ENCODE assay signal across 26 cellular contexts in genomic region chr16:35150805-35151312, GRCh38.
"Had no signal": no experiment of that assay in that cellular context is flagged by ENCODE, and none has a peak within 500 bp of the region (broad histone marks: within the 10 kb centered on the region; RNA-seq: fewer than 3 reads in every experiment).

No MANE protein-coding gene starts in this region.

- ATAC-seq: heart right ventricle; lower lobe of right lung; mucosa of descending colon; naive thymus-derived CD4-positive, alpha-beta T cell; natural killer cell treated with Interleukin-12 subunit alpha and Interleukin-12 subunit beta and Interleukin-15 and Interleukin-18, amount 100 ng/mL, for 72 hours; pancreas; right cardiac atrium; sciatic nerve; stimulated activated naive B cell treated with anti-CD40 and anti-IgM and Interleukin-4, amounts not matched to agents 10 μg/mL and 1 μg/mL and 100 μg/mL, for 72 hours; stimulated activated naive CD8-positive, alpha-beta T cell treated with anti-CD3 and anti-CD28 coated beads, Interleukin-15, Interleukin-2, amounts not matched to agents 100 U/mL and 50 U/mL, for 24 hours had no signal

- H3K4me1 Mint-ChIP-seq: mesothelial cell of epicardium; naive thymus-derived CD4-positive, alpha-beta T cell; stimulated activated naive B cell treated with anti-CD40 and anti-IgM and Interleukin-4, amounts not matched to agents 10 μg/mL and 1 μg/mL and 100 μg/mL, for 72 hours had no signal

- DNase-seq: heart right ventricle; islet precursor cell; mammary epithelial cell; mesenchymal stem cell; mucosa of descending colon; naive thymus-derived CD4-positive, alpha-beta T cell; nucleus accumbens; retina; right cardiac atrium; stimulated activated CD4-positive, alpha-beta T cell treated with anti-CD3 and anti-CD28 coated beads, Interleukin-4, amount 100 ng/mL, for 4 hours; stimulated activated CD8-positive, alpha-beta memory T cell treated with anti-CD3 and anti-CD28 coated beads, Interleukin-4, amount 100 ng/mL, for 48 hours; stimulated activated naive B cell treated with anti-CD40 and anti-IgM and Interleukin-4, amounts not matched to agents 10 μg/mL and 1 μg/mL and 100 μg/mL, for 72 hours; stimulated activated naive CD8-positive, alpha-beta T cell treated with anti-CD3 and anti-CD28 coated beads, Interleukin-15, Interleukin-2, amounts not matched to agents 100 U/mL and 50 U/mL, for 24 hours; stomach; testis; thyroid gland; trophoblast cell; uterus had no signal

- H3K4me3 ChIP-seq: heart right ventricle, hepatocyte, lower lobe of right lung, mucosa of descending colon, pancreas, prostate gland, skin epidermis, stomach, testis, thyroid gland, uterus had no signal

- H3K27me3 Mint-ChIP-seq: naive thymus-derived CD4-positive, alpha-beta T cell; natural killer cell treated with Interleukin-12 subunit alpha and Interleukin-12 subunit beta and Interleukin-15 and Interleukin-18, amount 100 ng/mL, for 72 hours; stimulated activated naive B cell treated with anti-CD40 and anti-IgM and Interleukin-4, amounts not matched to agents 10 μg/mL and 1 μg/mL and 100 μg/mL, for 72 hours had no signal

- H3K36me3 Mint-ChIP-seq: stimulated activated naive B cell treated with anti-CD40 and anti-IgM and Interleukin-4, amounts not matched to agents 10 μg/mL and 1 μg/mL and 100 μg/mL, for 72 hours had no signal

- H3K27ac ChIP-seq: heart right ventricle, hepatocyte, lower lobe of right lung, pancreas, prostate gland, skin epidermis, stomach, testis, thyroid gland, uterus had no signal

- H3K27ac Mint-ChIP-seq: mesothelial cell of epicardium; naive thymus-derived CD4-positive, alpha-beta T cell; natural killer cell treated with Interleukin-12 subunit alpha and Interleukin-12 subunit beta and Interleukin-15 and Interleukin-18, amount 100 ng/mL, for 72 hours; stimulated activated naive B cell treated with anti-CD40 and anti-IgM and Interleukin-4, amounts not matched to agents 10 μg/mL and 1 μg/mL and 100 μg/mL, for 72 hours had no signal

- H3K4me3 Mint-ChIP-seq: mesothelial cell of epicardium; naive thymus-derived CD4-positive, alpha-beta T cell; natural killer cell treated with Interleukin-12 subunit alpha and Interleukin-12 subunit beta and Interleukin-15 and Interleukin-18, amount 100 ng/mL, for 72 hours; stimulated activated naive B cell treated with anti-CD40 and anti-IgM and Interleukin-4, amounts not matched to agents 10 μg/mL and 1 μg/mL and 100 μg/mL, for 72 hours had no signal
